ENCODE assay signal across 1 cellular context in genomic region chr1:93828437-93828756, GRCh38.
TF ChIP-seq lines count a peak whose summit lies in the region.

No MANE protein-coding gene starts in this region.

TF ChIP-seq in IMR-90, 13 proteins besides CTCF, POLR2A, EP300 and RAD21:
- TF ChIP-seq BHLHE40 (IDR thresholded peaks at IDR 0.05; ENCODE audit: low read depth, low read length): no peak
- TF ChIP-seq CHD1 (IDR thresholded peaks at IDR 0.05; ENCODE audit: low read depth, low read length): no peak
- TF ChIP-seq USF2 (IDR thresholded peaks at IDR 0.05; ENCODE audit: low read depth, low read length): no peak
- no peak for TF ChIP-seq RCOR1 (IDR thresholded peaks at IDR 0.05; ENCODE audit: insufficient replicate concordance, low read length)
- TF ChIP-seq FOS (IDR thresholded peaks at IDR 0.05; ENCODE audit: low read depth, low read length): no peak
